In genomic region chr1:109773203-109773899, GRCh38 we compare ENCODE assay signal across 1 cellular context.
TF ChIP-seq lines count a peak whose summit lies in the region.

No MANE protein-coding gene starts in this region.

TF ChIP-seq in endothelial cell of umbilical vein, 7 proteins besides CTCF, POLR2A, EP300 and RAD21:
- TF ChIP-seq MAX (IDR thresholded peaks at IDR 0.05; ENCODE audit: insufficient read depth, insufficient read length) (peak; percentile 61), JUN (IDR thresholded peaks at IDR 0.05; ENCODE audit: borderline replicate concordance, insufficient read depth, insufficient read length, low read depth) (no peak), FOS (IDR thresholded peaks at IDR 0.05; ENCODE audit: borderline replicate concordance, insufficient read depth, low read length) (no peak), MYC (IDR thresholded peaks at IDR 0.05; ENCODE audit: low read depth, low read length) (peak; percentile 57)
TF ChIP-seq in endothelial cell of umbilical vein: peak in this region for 2.
